34 cellular contexts compared by ENCODE assay signal in the genomic region with DNA sequence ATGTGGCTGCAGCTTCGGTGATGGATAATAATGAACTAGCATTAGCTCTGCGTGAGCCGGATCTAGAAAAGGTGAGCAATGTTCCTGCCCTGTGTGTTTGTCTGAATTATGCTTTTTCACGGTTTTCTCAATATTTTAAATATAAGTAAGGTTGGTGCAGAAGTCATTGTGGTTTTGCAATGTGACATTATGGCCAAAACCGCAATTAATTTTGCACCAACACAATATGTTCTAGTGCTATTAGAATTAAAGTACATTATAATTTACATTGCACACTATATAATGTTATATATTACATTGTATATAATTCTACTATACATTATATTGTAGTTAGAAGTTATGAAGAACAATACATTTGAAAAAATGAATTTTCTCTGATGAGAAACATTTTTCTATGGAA.
"Had no signal": no experiment of that assay in that cellular context is flagged by ENCODE, and none has a peak within 500 bp of the region (broad histone marks: within the 10 kb centered on the region; RNA-seq: fewer than 3 reads in every experiment).

No MANE protein-coding gene starts in this region.

- H3K27me3 ChIP-seq: adrenal gland, ascending aorta, body of pancreas, brain microvascular endothelial cell, breast epithelium, cardiac muscle cell had no signal

- H3K27ac ChIP-seq: adrenal gland, ascending aorta, body of pancreas, brain microvascular endothelial cell, breast epithelium had no signal

- DNase-seq: activated effector memory CD4-positive, alpha-beta T cell treated with anti-CD3 and anti-CD28 coated beads, Interleukin-2, amount 50 U/mL, for 16 hours; activated effector memory CD4-positive, alpha-beta T cell treated with Interleukin-2 at 50 U/mL for 16 hours; activated gamma-delta T cell; activated gamma-delta T cell treated with Interleukin-2 at 50 U/mL for 16 hours; activated naive CD4-positive, alpha-beta T cell; activated naive CD4-positive, alpha-beta T cell treated with anti-CD3 and anti-CD28 coated beads for 36 hours; activated naive CD4-positive, alpha-beta T cell treated with anti-CD3 and anti-CD28 coated beads, Interleukin-2, amount 10 ng/mL, durations not matched to agents 7 days and 5 days; activated naive CD4-positive, alpha-beta T cell treated with anti-CD3 and anti-CD28 coated beads, Interleukin-2, amount 50 U/mL, for 16 hours; activated naive CD4-positive, alpha-beta T cell treated with Interleukin-2 at 50 U/mL for 16 hours; activated naive CD8-positive, alpha-beta T cell treated with anti-CD3 and anti-CD28 coated beads for 36 hours; activated naive CD8-positive, alpha-beta T cell treated with anti-CD3 and anti-CD28 coated beads, Interleukin-2, amount 10 ng/mL, durations not matched to agents 7 days and 5 days; activated naive CD8-positive, alpha-beta T cell treated with anti-CD3 and anti-CD28 coated beads, Interleukin-2, amount 50 U/mL, for 24 hours; activated T-cell treated with anti-CD3 and anti-CD28 coated beads, Interleukin-2, amount 50 U/mL, for 1 hour; activated T-cell treated with anti-CD3 and anti-CD28 coated beads, Interleukin-2, amount 50 U/mL, for 24 hours; activated T-cell treated with anti-CD3 and anti-CD28 coated beads, Interleukin-2, amount 50 U/mL, for 4 hours; activated T-cell treated with anti-CD3 and anti-CD28 coated beads, Interleukin-2, amount 50 U/mL, for 48 hours; activated T-cell treated with anti-CD3 and anti-CD28 coated beads, Interleukin-2, amount 50 U/mL, for 72 hours; adrenal gland; amniotic stem cell; amygdala; anterior cingulate cortex; aorta; body of pancreas; brain microvascular endothelial cell; caudate nucleus; central memory CD4-positive, alpha-beta T cell; cerebellar nuclear complex had no signal

- H3K4me1 ChIP-seq: adrenal gland, ascending aorta, body of pancreas, breast epithelium had no signal

- ATAC-seq: activated naive CD4-positive, alpha-beta T cell treated with anti-CD3 and anti-CD28 coated beads, Interleukin-2, amount 50 U/mL, for 72 hours; activated naive CD8-positive, alpha-beta T cell treated with anti-CD3 and anti-CD28 coated beads, Interleukin-2, amount 50 U/mL, for 24 hours; activated T-cell treated with anti-CD3 and anti-CD28 coated beads, Interleukin-2, amount 50 U/mL, for 4 hours; activated T-cell treated with anti-CD3 and anti-CD28 coated beads, Interleukin-2, amount 50 U/mL, for 72 hours; activated T-helper 17 cell treated with anti-CD3 and anti-CD28 coated beads, Interleukin-2, amount 50 U/mL, for 72 hours; body of pancreas had no signal

- H3K9me3 ChIP-seq: adrenal gland, ascending aorta, body of pancreas, breast epithelium had no signal

- H3K4me3 ChIP-seq: adrenal gland, ascending aorta, body of pancreas, breast epithelium, cardiac muscle cell had no signal

- H3K36me3 ChIP-seq: adrenal gland, brain microvascular endothelial cell, breast epithelium had no signal

- FAIRE-seq: astrocyte, bronchial epithelial cell had no signal
